ENCODE assay signal across 19 cellular contexts in the genomic region with DNA sequence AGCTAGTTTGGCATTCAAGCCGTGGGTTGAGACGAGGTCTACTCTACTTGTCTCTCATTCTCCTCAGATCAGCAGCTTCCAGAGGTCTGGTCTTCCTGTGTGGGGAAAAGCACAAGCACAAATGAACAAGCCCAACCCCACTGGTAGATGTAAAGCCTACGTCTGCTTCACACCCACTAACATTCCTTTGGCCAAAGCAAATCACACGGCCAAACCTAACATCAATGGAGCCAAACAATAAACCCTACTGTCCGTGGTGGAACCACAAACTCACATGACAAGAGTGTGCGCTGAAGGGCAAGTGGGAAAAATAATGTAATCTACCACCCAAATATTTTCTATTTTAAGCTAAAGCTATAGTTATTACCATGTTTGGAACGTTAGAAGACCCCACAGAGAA.
A peak's percentile ranks its signal among the peaks of the same experiment; 100 is the strongest.
DNase-seq lines count a peak whose midpoint lies in the region; ATAC-seq, FAIRE-seq and TF ChIP-seq lines count a peak whose summit lies in the region.
"Had no signal": no experiment of that assay in that cellular context is flagged by ENCODE, and none has a peak within 500 bp of the region (broad histone marks: within the 10 kb centered on the region; RNA-seq: fewer than 3 reads in every experiment).

No MANE protein-coding gene starts in this region.

- H2BK5ac ChIP-seq in H9 (ENCODE audit: insufficient read length, low read length) (no peak overlapping the region), H1 (ENCODE audit: low read depth, low read length) (no peak overlapping the region)

- H4K91ac ChIP-seq in H9 (ENCODE audit: insufficient read length, low read depth, low read length) (no peak overlapping the region), H1 (replicated peaks; ENCODE audit: insufficient read length, low read length) (no peak overlapping the region)

- no peak overlapping the region for H3K27ac Mint-ChIP-seq in H9
- H3K27ac Mint-ChIP-seq: B cell; CD4-positive, alpha-beta memory T cell had no signal

- H3K4ac ChIP-seq in H9 (ENCODE audit: low read depth, low read length) (no peak overlapping the region), H1 (replicated peaks; ENCODE audit: insufficient read length, low read depth, low read length) (no peak overlapping the region)

- H3K18ac ChIP-seq in H9 (ENCODE audit: insufficient read length, low read depth, low read length) (no peak overlapping the region), H1 (ENCODE audit: extremely low read depth, low read length) (no peak overlapping the region)

- no peaks in the 10 kb centered on the region for H3K36me3 ChIP-seq in H1 (ENCODE audit: control insufficient read depth in 2 of 4, insufficient read depth in 4 of 4, low read length in 3 of 4)

- FAIRE-seq in H1 (lab: Jason Lieb, UNC) (no peak), urothelium cell line (lab: Jason Lieb, UNC) (no peak)
- FAIRE-seq: A204.1, D721Med, GM12892 had no signal

- H4K8ac ChIP-seq in H9 (replicated peaks; ENCODE audit: insufficient read length, low read depth, low read length) (peak overlapping the region; percentile 37), H1 (ENCODE audit: extremely low read depth, insufficient read depth, low read length) (no peak overlapping the region)

- H2AK5ac ChIP-seq in H9 (ENCODE audit: insufficient read length, low read length) (no peak overlapping the region), H1 (ENCODE audit: low read depth, low read length) (no peak overlapping the region)

- no peak for TF ChIP-seq POLR2A in H1 (IDR thresholded peaks at IDR 0.05; ENCODE audit: control extremely low read depth in 1 of 2, low read depth in 2 of 2, low read length in 2 of 2)

- no peak overlapping the region for H3K56ac ChIP-seq in H9 (ENCODE audit: insufficient read length, low read depth, low read length)
- no peak overlapping the region for H3K56ac ChIP-seq in H1 (replicated peaks; ENCODE audit: insufficient read length, low read depth, low read length)

- no peak overlapping the region for H2AFZ ChIP-seq in H9 (ENCODE audit: low read length)
- 0 out of 2 replicates have a peak overlapping the region, but pooled peaks have one; percentile 32 for H2AFZ ChIP-seq in H1 (ENCODE audit: low read length)
- H2AFZ ChIP-seq: GM23248 had no signal

- H3K79me1 ChIP-seq in H9 (ENCODE audit: insufficient read depth, low read depth, low read length, poor library complexity, severe bottlenecking) (no peaks in the 10 kb centered on the region), H1 (ENCODE audit: low read depth, low read length) (no peaks in the 10 kb centered on the region)

- ATAC-seq in GM21360 (IDR thresholded peaks at IDR 0.05; ENCODE audit: unreplicated experiment): no peak
- ATAC-seq in left lobe of liver: no peak

- H3K4me3 ChIP-seq in H1 (ENCODE audit: extremely low read depth in 1 of 4, insufficient read depth in 2 of 4, low read depth in 3 of 4, low read length in 4 of 4): no peak overlapping the region
- H3K4me3 ChIP-seq: GM23248 had no signal

- no peak for DNase-seq in H9
- peak; percentile 97 for DNase-seq in SK-MEL-5 (ENCODE audit: low read depth, low spot score)
- no peak for DNase-seq in H1 (ENCODE audit: low read depth in 1 of 2, low spot score in 2 of 2)
- peak; percentile 36 for DNase-seq in urothelium cell line (ENCODE audit: low spot score)
- DNase-seq in left lobe of liver (ENCODE audit: low spot score): no peak
- no peak for DNase-seq in middle frontal gyrus (ENCODE audit: extremely low spot score, low spot score)
- DNase-seq: CD4-positive, alpha-beta memory T cell; COR-L47; DMS153; DMS79 treated with DMSO at 0.1 percent for 48 hours; GDM1; GM23248; H7 had no signal

- H2BK120ac ChIP-seq in H9 (ENCODE audit: low read depth, low read length, poor library complexity, severe bottlenecking): no peak overlapping the region
- H2BK120ac ChIP-seq in H1 (replicated peaks; ENCODE audit: low read depth, low read length): no peak overlapping the region

- in situ Hi-C loops in SK-MEL-5 (cut with HindIII; ENCODE audit: low pct_unique_long_range_greater_than_20kb, low sequenced_read_pairs): no loop called here

- H3K36me3 Mint-ChIP-seq in H9 (ENCODE audit: insufficient read depth in 1 of 3, low read depth in 3 of 3): no peaks in the 10 kb centered on the region
- H3K36me3 Mint-ChIP-seq: CD4-positive, alpha-beta memory T cell had no signal

- 0 out of 4 replicates have a peak, but pooled peaks cover 0 to 3% of the 10 kb centered on the region in 2 experiments for H3K4me1 Mint-ChIP-seq in H9
- H3K4me1 Mint-ChIP-seq: CD4-positive, alpha-beta memory T cell had no signal

- no peak for TF ChIP-seq EP300 in H1 (IDR thresholded peaks at IDR 0.05; ENCODE audit: borderline replicate concordance in 1 of 2, low read depth in 2 of 2, low read length in 2 of 2)

- no peak overlapping the region for H4K5ac ChIP-seq in H9 (ENCODE audit: insufficient read length, low read depth, low read length)
- H4K5ac ChIP-seq in H1 (ENCODE audit: insufficient read length, low read depth, low read length): no peak overlapping the region

- H4K20me1 ChIP-seq in H9 (ENCODE audit: control insufficient read depth, insufficient read depth, insufficient read length): no peaks in the 10 kb centered on the region
- no peaks in the 10 kb centered on the region for H4K20me1 ChIP-seq in H1 (replicated peaks in 1 of 2; ENCODE audit: control insufficient read depth in 1 of 2, insufficient read depth in 2 of 2, low read length in 2 of 2)

- H3K23ac ChIP-seq in H9 (ENCODE audit: insufficient read length, low read depth, low read length) (no peak overlapping the region), H1 (ENCODE audit: insufficient read length) (no peak overlapping the region)

- H3K14ac ChIP-seq in H9 (ENCODE audit: insufficient read depth, low read length): no peak overlapping the region
- H3K14ac ChIP-seq in H1 (ENCODE audit: insufficient read length): no peak overlapping the region

- no peaks in the 10 kb centered on the region for H3K4me1 ChIP-seq in H9 (ENCODE audit: insufficient read depth, low read length)
- no peaks in the 10 kb centered on the region; a peak in 1 of 7 replicates for H3K4me1 ChIP-seq in H1 (replicated peaks in 1 of 4; ENCODE audit: control insufficient read depth in 3 of 4, insufficient read depth in 4 of 4, low read length in 3 of 4)

- H2BK20ac ChIP-seq in H9 (ENCODE audit: low read depth, low read length, poor library complexity, severe bottlenecking) (no peak overlapping the region), H1 (ENCODE audit: low read length) (no peak overlapping the region)

- peaks cover 0 to 4% of the 10 kb centered on the region in 2 experiments; a peak in 3 of 5 replicates for H3K9me3 Mint-ChIP-seq in H9

- peaks cover 2% of the 10 kb centered on the region; the same call in 1 of the 2 replicates for H3K27me3 Mint-ChIP-seq in H9 (ENCODE audit: low read depth)
- H3K27me3 Mint-ChIP-seq: B cell had no signal

- H3K9me3 ChIP-seq in H9 (ENCODE audit: control insufficient read depth, low read depth, low read length): no peaks in the 10 kb centered on the region
- H3K9me3 ChIP-seq in H1 (ENCODE audit: insufficient read depth in 2 of 2, low read depth in 1 of 2, low read length in 1 of 2): no peaks in the 10 kb centered on the region

- no CpG with 5 or more reads among the region's 7 CpGs for WGBS in H9 (ENCODE audit: extremely low coverage, insufficient read length, low lambda C conversion rate)
- 94% methylated on average over 7 of the region's 7 CpGs; no CpG with 5 or more reads in 1 of the 2 experiments for WGBS in H1 (ENCODE audit: extremely low coverage in 1 of 2, insufficient coverage in 1 of 2, insufficient read length in 1 of 2, insufficient replicate concordance in 2 of 2, low coverage in 1 of 2, low lambda C conversion rate in 2 of 2, missing lambda C conversion rate in 1 of 2), 2 experiments

- no peak for TF ChIP-seq RAD21 in H1 (IDR thresholded peaks at IDR 0.05 in 1 of 2, conservative IDR thresholded peaks at IDR 0.05 in 1 of 2; ENCODE audit: low read depth in 2 of 2, low read length in 2 of 2)

- CTCF ChIA-PET in H1 (lab: Charles Lee; ENCODE audit: partially characterized antibody): interaction anchor here (0.6 to 1.7 kb wide), 3 partner anchors 12 to 347 kb away, joined by 3 to 7 read pairs (median 4); no protein-coding TSS in a partner anchor

- H3K4me2 ChIP-seq in H9 (ENCODE audit: insufficient read depth, insufficient read length, low read length) (no peak overlapping the region), H1 (ENCODE audit: insufficient read depth in 1 of 2, low read depth in 2 of 2, low read length in 2 of 2) (no peak overlapping the region)

- H3K9ac ChIP-seq in H9 (ENCODE audit: extremely low read depth, insufficient read length, low read length) (no peak overlapping the region), H1 (replicated peaks in 1 of 4; ENCODE audit: extremely low read depth in 1 of 4, low read depth in 3 of 4, low read length in 3 of 4) (no peak overlapping the region)
- H3K9ac ChIP-seq: GM23248 had no signal

- no peak overlapping the region for H3K4me3 Mint-ChIP-seq in H9
- H3K4me3 Mint-ChIP-seq: B cell; CD4-positive, alpha-beta memory T cell had no signal

- no peaks in the 10 kb centered on the region for H3K27me3 ChIP-seq in H9 (ENCODE audit: insufficient read depth, low read length)
- no peaks in the 10 kb centered on the region for H3K27me3 ChIP-seq in H1 (replicated peaks in 1 of 4; ENCODE audit: control insufficient read depth in 3 of 4, extremely low read depth in 1 of 4, insufficient read depth in 3 of 4, low read length in 3 of 4)

- H3K23me2 ChIP-seq in H9 (ENCODE audit: insufficient read length, low read depth, low read length, poor library complexity, severe bottlenecking) (no peaks in the 10 kb centered on the region), H1 (ENCODE audit: low read depth, low read length) (no peaks in the 10 kb centered on the region; the same call in 1 of the 2 replicates)

- H3T11ph ChIP-seq in H9 (ENCODE audit: low read length): no peak overlapping the region

- H3K27ac ChIP-seq in H9 (ENCODE audit: insufficient read length, low read depth, low read length) (no peak overlapping the region), H1 (ENCODE audit: low read depth, low read length) (no peak overlapping the region)
- H3K27ac ChIP-seq: C4-2B, GM23248 had no signal

- no peaks in the 10 kb centered on the region; the same call in 1 of the 2 replicates for H3K79me2 ChIP-seq in H9 (ENCODE audit: insufficient read depth, low read length)
- no peaks in the 10 kb centered on the region for H3K79me2 ChIP-seq in H1 (ENCODE audit: control insufficient read depth in 1 of 2, insufficient read depth in 2 of 2, low read length in 2 of 2)

- no peak overlapping the region for H2BK12ac ChIP-seq in H9 (ENCODE audit: insufficient read length, low read depth, low read length)
- no peak overlapping the region for H2BK12ac ChIP-seq in H1 (ENCODE audit: low read depth, low read length)

- H2BK15ac ChIP-seq in H9 (ENCODE audit: low read depth, low read length): no peak overlapping the region
- no peak overlapping the region for H2BK15ac ChIP-seq in H1 (ENCODE audit: low read length)

- TF ChIP-seq CTCF in H9 (conservative IDR thresholded peaks at IDR 0.05) (no peak), H1 (IDR thresholded peaks at IDR 0.05; ENCODE audit: control extremely low read depth in 1 of 3, insufficient read depth in 1 of 3, low read depth in 1 of 3, low read length in 3 of 3) (no peak)

- POLR2A ChIA-PET in H1 (lab: Charles Lee; ENCODE audit: partially characterized antibody): no interaction called here

TF ChIP-seq in H1, 55 proteins besides CTCF, POLR2A, EP300 and RAD21 (continues in another document):
- no peak for TF ChIP-seq SIX5 (IDR thresholded peaks at IDR 0.05; ENCODE audit: low read depth, low read length)
- TF ChIP-seq CHD1 (IDR thresholded peaks at IDR 0.05; ENCODE audit: low read depth, low read length): no peak

Comparison
In these comparisons a context has a peak if more than half of its experiments do, and no peak if none do; other contexts are left out.
1. DNase-seq: peak in SK-MEL-5 (single experiment) and urothelium cell line (single experiment); none in H9 (single experiment), H1 (0 of 2), left lobe of liver (single experiment) and middle frontal gyrus (single experiment).